7 cellular contexts compared by ENCODE assay signal in genomic region chr1:1058921-1059493, GRCh38. TPM values are rescaled to one million over a fixed set of nuclear protein-coding genes. Genes with fewer than 3 reads are reported as not detected.
A peak's percentile ranks its signal among the peaks of the same experiment; 100 is the strongest.
DNase-seq lines count a peak whose midpoint lies in the region; ATAC-seq and TF ChIP-seq lines count a peak whose summit lies in the region.

No MANE protein-coding gene starts in this region.

- H3K36me3 ChIP-seq in KMS-11 (ENCODE audit: insufficient read depth) = no peaks in the 10 kb centered on the region

- no peaks in the 10 kb centered on the region for H3K9me3 ChIP-seq in right cardiac atrium (ENCODE audit: control insufficient read depth, low read length)

- WGBS in right cardiac atrium = 1% methylated on average over 48 of the region's 48 CpGs

- H3K4me1 ChIP-seq in KMS-11 (ENCODE audit: low read depth, poor library complexity, severe bottlenecking) (peaks cover 32% of the 10 kb centered on the region), right cardiac atrium (ENCODE audit: control insufficient read depth, insufficient read depth, low read length) (no peaks in the 10 kb centered on the region)

- intact Hi-C loops in right cardiac atrium (cut with DNase I) = no loop called here

- H3K4me2 ChIP-seq in KMS-11 = peak overlapping the region; percentile 80

- no peak overlapping the region for H3K9ac ChIP-seq in KMS-11

- H3K27ac ChIP-seq in KMS-11 = no peak overlapping the region
- no peak overlapping the region for H3K27ac ChIP-seq in right cardiac atrium (ENCODE audit: low read length)

- H3K79me2 ChIP-seq in KMS-11 (ENCODE audit: insufficient read depth, low read depth) = no peaks in the 10 kb centered on the region

- H3K27me3 ChIP-seq in KMS-11 (ENCODE audit: insufficient read depth, low read depth) (peaks cover 81% of the 10 kb centered on the region), right cardiac atrium (ENCODE audit: control insufficient read depth, insufficient read depth) (no peaks in the 10 kb centered on the region)

- H2AFZ ChIP-seq in KMS-11 (ENCODE audit: low read depth) = peak overlapping the region; percentile 78

- no peaks in the 10 kb centered on the region for H4K20me1 ChIP-seq in KMS-11 (ENCODE audit: insufficient read depth)

- ATAC-seq in GM21786 (IDR thresholded peaks at IDR 0.05; ENCODE audit: unreplicated experiment) (peak; percentile 31), right cardiac atrium (peak; percentile 3 to 25)

- H3K4me3 ChIP-seq in GM12875 (ENCODE audit: low read depth, low read length) (peak overlapping the region; percentile 53), KMS-11 (IDR thresholded peaks at IDR 0.05; ENCODE audit: insufficient read depth, low read depth, low read length) (peak overlapping the region; percentile 24), right cardiac atrium (ENCODE audit: low read length) (peak overlapping the region; percentile 65)

- TF ChIP-seq CTCF in GM12875 (IDR thresholded peaks at IDR 0.05; ENCODE audit: borderline replicate concordance, insufficient read depth, low read depth, low read length) = peak; percentile 34; the same call in 1 of the 2 replicates
- peak; percentile 24; the same call in 1 of the 2 replicates for TF ChIP-seq CTCF in KMS-11 (conservative IDR thresholded peaks at IDR 0.05; ENCODE audit: low read depth, low read length)

- peak; percentile 74 for DNase-seq in activated CD8-positive, alpha-beta memory T cell treated with anti-CD3 and anti-CD28 coated beads, Interleukin-2, amount 50 U/mL, for 48 hours
- peak in 1 of 3 donors; percentile 64 for DNase-seq in right cardiac atrium
- DNase-seq in stimulated activated CD4-positive, alpha-beta T cell treated with anti-CD3 and anti-CD28 coated beads, Interleukin-4, amount 100 ng/mL, for 1 hour = peak; percentile 38
- no peak for DNase-seq in ureter (ENCODE audit: low spot score)

RNA-seq across cellular contexts. Expression of gene RNF223, which starts 15.1 kb away (rescaled TPM):
- total RNA-seq in right cardiac atrium (not detected), ureter (6.3 TPM)
- not detected for polyA plus RNA-seq in right cardiac atrium

RNA-seq across cellular contexts. Expression of gene AGRN, which starts 39.1 kb away (rescaled TPM):
- total RNA-seq in right cardiac atrium = 10 to 100 TPM; 17.1 to 26.4 (median 21.4) TPM
- 12.0 TPM for polyA plus RNA-seq in right cardiac atrium
- total RNA-seq in ureter = 227 TPM

RNA-seq across cellular contexts. Expression of gene ISG15, which starts 45.7 kb away (rescaled TPM):
- 10 to 100 TPM; 16.1 to 36.4 (median 21.6) TPM for total RNA-seq in right cardiac atrium
- polyA plus RNA-seq in right cardiac atrium = 65.5 TPM
- total RNA-seq in ureter = 14.9 TPM

RNA-seq across cellular contexts. Expression of gene C1orf159, which starts 56.9 kb away (rescaled TPM):
- total RNA-seq in right cardiac atrium (1 to 10 TPM; 4.9 to 5.6 (median 5.4) TPM), ureter (29.8 TPM)
- 6.8 TPM for polyA plus RNA-seq in right cardiac atrium

RNA-seq across cellular contexts. Expression of gene HES4, which starts 59.1 kb away (rescaled TPM):
- total RNA-seq in right cardiac atrium = 10 to 100 TPM; 37.3 to 62.5 (median 38.6) TPM
- polyA plus RNA-seq in right cardiac atrium = 25.7 TPM
- total RNA-seq in ureter = 63.6 TPM
